ENCODE assay signal across 8 cellular contexts in genomic region chr18:23662309-23663263, GRCh38. TPM values are rescaled to one million over a fixed set of nuclear protein-coding genes. Genes with fewer than 3 reads are reported as not detected.
DNase-seq lines count a peak whose midpoint lies in the region; ATAC-seq, FAIRE-seq and TF ChIP-seq lines count a peak whose summit lies in the region.

Gene ANKRD29 (minus strand): TSS chr18:23662911. CDS start chr18:23662730, 181 bp downstream.

- no peaks in the 10 kb centered on the region for H3K9me3 ChIP-seq in PC-9 (ENCODE audit: insufficient read depth, low read depth)
- H3K9me3 ChIP-seq in pancreas: no peaks in the 10 kb centered on the region
- H3K9me3 ChIP-seq in uterus: no peaks in the 10 kb centered on the region

- H3K36me3 ChIP-seq in PC-9 (ENCODE audit: low read depth): no peaks in the 10 kb centered on the region
- no peaks in the 10 kb centered on the region for H3K36me3 ChIP-seq in pancreas
- no peaks in the 10 kb centered on the region for H3K36me3 ChIP-seq in uterus

- no peak for FAIRE-seq in GM19239 (lab: Jason Lieb, UNC)
- FAIRE-seq in pancreas (lab: Jason Lieb, UNC): no peak

- no peak within 1 kb of the TSS for H3K27ac ChIP-seq in PC-9
- no peak within 1 kb of the TSS for H3K27ac ChIP-seq in pancreas
- peak within 1 kb of the TSS; percentile 73 to 75 for H3K27ac ChIP-seq in uterus

- peak within 1 kb of the TSS; percentile 66; the same call in 1 of the 2 replicates for H2AFZ ChIP-seq in PC-9

- no peaks in the 10 kb centered on the region for H3K79me2 ChIP-seq in PC-9 (ENCODE audit: low read depth)

- peak; percentile 98 for DNase-seq in 8988T
- peak; percentile 56 for DNase-seq in GM19239 (ENCODE audit: insufficient read length, low spot score)
- peak in 1 of 2 experiments; percentile 40 for DNase-seq in PC-9
- DNase-seq in activated gamma-delta T cell treated with anti-CD3 and anti-CD28 coated beads, Interleukin-2, amount 50 U/mL, for 16 hours (ENCODE audit: low read depth): peak; percentile 8
- peak; percentile 49 for DNase-seq in glomerular visceral epithelial cell (ENCODE audit: extremely low spot score)
- peak in 4 of 6 donors; percentile 15 to 71 (median 51) for DNase-seq in pancreas
- DNase-seq in uterus: peak; percentile 39 to 61

- CTCF ChIA-PET in PC-9 (lab: Charles Lee): interaction anchor here (0.6 kb wide), 1 partner anchor 18 kb away, joined by 4 read pairs; no protein-coding TSS in a partner anchor

- no TSS peak for BruUV-seq in PC-9 (replicated peaks; lab: Mats Ljungman, UMichigan)

- H3K27me3 ChIP-seq in PC-9 (ENCODE audit: insufficient read depth, low read depth) (no peaks in the 10 kb centered on the region), pancreas (peaks cover 0 to 9% (median 3%) of the 10 kb centered on the region in 4 donors), uterus (no peaks in the 10 kb centered on the region)

- H3K9me2 ChIP-seq in PC-9 (ENCODE audit: insufficient read depth): no peaks in the 10 kb centered on the region

- ATAC-seq in pancreas (peak; percentile 64 to 87 (median 76)), GM19452 (IDR thresholded peaks at IDR 0.05; ENCODE audit: unreplicated experiment) (no peak)

- H3K4me1 ChIP-seq in PC-9 (replicated peaks; ENCODE audit: insufficient read depth): peaks cover 13% of the 10 kb centered on the region
- H3K4me1 ChIP-seq in pancreas: no peaks in the 10 kb centered on the region
- no peaks in the 10 kb centered on the region for H3K4me1 ChIP-seq in uterus

- H3K4me3 ChIP-seq in PC-9 (peak within 1 kb of the TSS; percentile 60), pancreas (peak within 1 kb of the TSS; percentile 30 to 54 (median 41)), uterus (peak within 1 kb of the TSS; percentile 37 to 59)

- TF ChIP-seq CTCF in PC-9 (conservative IDR thresholded peaks at IDR 0.05) (no peak), pancreas (IDR thresholded peaks at IDR 0.05) (no peak), uterus (IDR thresholded peaks at IDR 0.05) (no peak)

- no peaks in the 10 kb centered on the region; the same call in 1 of the 2 replicates for H3F3A ChIP-seq in PC-9 (ENCODE audit: insufficient read depth, low read depth)

- intact Hi-C loops in PC-9 (cut with micrococcal nuclease; ENCODE audit: unreplicated experiment): loop anchor here (5.0 kb wide), 1 partner anchor 35 kb away; no protein-coding TSS in a partner anchor
- intact Hi-C loops in pancreas (cut with DNase I): no loop called here
- intact Hi-C loops in uterus (cut with DNase I; ENCODE audit: low total_unique reads): no loop called here

- WGBS in pancreas, 2 donors: 1% methylated on average over 57 to 84 of the region's 86 CpGs

- TF ChIP-seq POLR2A in uterus (IDR thresholded peaks at IDR 0.05): peak in 1 of 2 donors; percentile 9

- POLR2A ChIA-PET in PC-9 (lab: Charles Lee; ENCODE audit: unreplicated experiment): interaction anchor here (0.5 to 0.6 kb wide), 2 partner anchors 56 to 684 kb away, joined by 3 to 4 read pairs; no protein-coding TSS in a partner anchor

- no peaks in the 10 kb centered on the region for H4K20me1 ChIP-seq in PC-9 (ENCODE audit: insufficient read depth)

- H3K4me2 ChIP-seq in PC-9: peak within 1 kb of the TSS; percentile 85

RNA-seq across cellular contexts. Expression of gene ANKRD29, which starts in this region (rescaled TPM):
- total RNA-seq in PC-9 (2021) (4.3 and 4.6 TPM in 2 replicates), pancreas (1 to 10 TPM in 1 of 6 donors, under 1 TPM in 5; 0.24 to 2.0 (median 0.49) TPM), uterus (10 to 100 TPM; 10.8 to 33.4 (median 15.9) TPM)
- 1 to 10 TPM; 1.7 to 2.0 TPM for polyA plus RNA-seq in pancreas

Comparison
In these comparisons a context has a peak if more than half of its experiments do, and no peak if none do; other contexts are left out.
1. H3K27ac ChIP-seq: peak in uterus (2 of 2); none in PC-9 (single experiment) and pancreas (0 of 4).
2. Peak in every context shown above with its lines, with median percentiles within 50 percentile points of each other: H3K4me3 ChIP-seq.